18 cellular contexts compared by ENCODE assay signal in genomic region chrX:130952266-130953043, GRCh38. TPM values are rescaled to one million over a fixed set of nuclear protein-coding genes. Genes with fewer than 3 reads are reported as not detected.
A peak's percentile ranks its signal among the peaks of the same experiment; 100 is the strongest.
DNase-seq lines count a peak whose midpoint lies in the region; ATAC-seq, FAIRE-seq and TF ChIP-seq lines count a peak whose summit lies in the region.
"Had no signal": no experiment of that assay in that cellular context is flagged by ENCODE, and none has a peak within 500 bp of the region (broad histone marks: within the 10 kb centered on the region; RNA-seq: fewer than 3 reads in every experiment).

No MANE protein-coding gene starts in this region.

- peak; percentile 95 for ATAC-seq in HG02623 (IDR thresholded peaks at IDR 0.05; ENCODE audit: unreplicated experiment)
- ATAC-seq in HG03354 (IDR thresholded peaks at IDR 0.05; ENCODE audit: poor library complexity, severe bottlenecking, unreplicated experiment) = peak; percentile 96
- ATAC-seq in foreskin keratinocyte = no peak
- ATAC-seq: activated T-cell treated with anti-CD3 and anti-CD28 coated beads, Interleukin-2, amount 50 U/mL, for 4 hours; body of pancreas; natural killer cell had no signal

- peak; percentile 4 for DNase-seq in NCI-H82 (lab: John Stamatoyannopoulos, UW)
- DNase-seq in NCI-H82 treated with DMSO at 0.1 percent for 48 hours (lab: John Stamatoyannopoulos, UW; ENCODE audit: unreplicated experiment) = no peak
- DNase-seq in right atrium auricular region (ENCODE audit: low spot score) = no peak
- no peak for DNase-seq in 8988T
- no peak for DNase-seq in frontal cortex (ENCODE audit: low spot score in 2 of 2)
- no peak for DNase-seq in foreskin keratinocyte
- DNase-seq: activated T-cell treated with anti-CD3 and anti-CD28 coated beads, Interleukin-2, amount 50 U/mL, for 4 hours; body of pancreas; endodermal cell; natural killer cell; NCI-H1048; NCI-H510A treated with DMSO at 0.1 percent for 48 hours; SHP77 treated with DMSO at 0.1 percent for 48 hours; WERI-Rb-1 had no signal

- H3K9me3 ChIP-seq in right atrium auricular region = no peaks in the 10 kb centered on the region
- H3K9me3 ChIP-seq: body of pancreas had no signal

- H3K27ac ChIP-seq in right atrium auricular region (no peak overlapping the region), foreskin keratinocyte (no peak overlapping the region)
- H3K27ac ChIP-seq: 22Rv1, body of pancreas, WERI-Rb-1 had no signal

- TF ChIP-seq CTCF in right atrium auricular region (IDR thresholded peaks at IDR 0.05) (no peak), foreskin keratinocyte (conservative IDR thresholded peaks at IDR 0.05) (no peak)

- H3K4me3 ChIP-seq in right atrium auricular region = no peak overlapping the region
- H3K4me3 ChIP-seq: body of pancreas had no signal

- H3K4me1 ChIP-seq in right atrium auricular region (no peaks in the 10 kb centered on the region), foreskin keratinocyte (no peaks in the 10 kb centered on the region)
- H3K4me1 ChIP-seq: body of pancreas had no signal

- no peak for FAIRE-seq in frontal cortex (lab: Jason Lieb, UNC)
- FAIRE-seq: GM12892 had no signal

- H3K27me3 ChIP-seq in right atrium auricular region = no peaks in the 10 kb centered on the region
- H3K27me3 ChIP-seq in foreskin keratinocyte = no peaks in the 10 kb centered on the region
- H3K27me3 ChIP-seq: body of pancreas had no signal

- no peaks in the 10 kb centered on the region for H3K36me3 ChIP-seq in right atrium auricular region
- H3K36me3 ChIP-seq: WERI-Rb-1 had no signal

RNA-seq across cellular contexts. Expression of gene ENOX2, which starts 49.4 kb away (rescaled TPM):
- total RNA-seq in right atrium auricular region (10 to 100 TPM; 16.8 to 22.6 TPM), frontal cortex (3.3 TPM), foreskin keratinocyte (14.7 and 14.9 TPM in 2 replicates)
- 5.8 and 7.1 TPM in 2 replicates for polyA plus RNA-seq in foreskin keratinocyte
